In the genomic region with DNA sequence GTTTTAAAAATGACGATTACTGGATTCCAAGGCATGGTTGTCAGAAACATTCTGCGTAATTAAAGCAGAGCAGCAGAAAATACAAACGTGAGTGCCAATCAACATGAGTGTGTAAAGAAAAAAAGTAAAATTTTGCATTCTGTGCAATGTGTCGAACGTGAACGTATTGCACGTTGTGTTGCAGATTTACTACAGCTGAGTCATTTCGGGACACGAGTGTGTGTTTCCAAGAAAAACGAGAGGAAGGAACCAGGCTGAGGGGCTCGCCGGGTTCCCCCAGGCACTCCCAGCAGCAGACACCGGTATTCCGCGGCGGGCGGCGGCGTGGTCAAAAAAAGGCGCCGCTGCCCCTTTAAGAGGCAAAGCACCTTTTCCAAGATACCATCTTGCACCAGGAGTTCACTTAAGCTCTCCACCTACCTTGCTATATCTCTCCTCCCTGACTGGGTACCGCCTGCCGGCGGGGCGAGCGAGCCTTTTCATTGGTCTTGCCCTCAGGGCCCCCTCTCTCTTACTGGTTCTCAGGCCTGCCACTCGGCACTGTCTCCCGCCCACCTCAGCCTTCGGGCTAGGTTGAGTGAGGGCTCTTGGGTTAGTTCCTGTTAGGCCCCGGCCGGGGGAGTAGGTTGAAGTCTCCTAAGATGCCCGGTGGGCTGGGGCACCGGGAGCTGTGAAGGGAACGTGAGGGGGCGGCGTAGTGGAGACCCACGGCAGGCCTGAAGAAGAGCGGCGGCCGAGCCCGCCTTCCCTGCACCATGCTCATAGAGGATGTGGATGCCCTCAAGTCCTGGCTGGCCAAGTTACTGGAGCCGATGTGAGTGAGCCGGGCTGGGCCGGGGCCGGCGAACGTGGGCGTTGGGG, we compare ENCODE assay signal across 7 cellular contexts.
A peak's percentile ranks its signal among the peaks of the same experiment; 100 is the strongest.
DNase-seq lines count a peak whose midpoint lies in the region; ATAC-seq and FAIRE-seq lines count a peak whose summit lies in the region.

A gene with protein sequence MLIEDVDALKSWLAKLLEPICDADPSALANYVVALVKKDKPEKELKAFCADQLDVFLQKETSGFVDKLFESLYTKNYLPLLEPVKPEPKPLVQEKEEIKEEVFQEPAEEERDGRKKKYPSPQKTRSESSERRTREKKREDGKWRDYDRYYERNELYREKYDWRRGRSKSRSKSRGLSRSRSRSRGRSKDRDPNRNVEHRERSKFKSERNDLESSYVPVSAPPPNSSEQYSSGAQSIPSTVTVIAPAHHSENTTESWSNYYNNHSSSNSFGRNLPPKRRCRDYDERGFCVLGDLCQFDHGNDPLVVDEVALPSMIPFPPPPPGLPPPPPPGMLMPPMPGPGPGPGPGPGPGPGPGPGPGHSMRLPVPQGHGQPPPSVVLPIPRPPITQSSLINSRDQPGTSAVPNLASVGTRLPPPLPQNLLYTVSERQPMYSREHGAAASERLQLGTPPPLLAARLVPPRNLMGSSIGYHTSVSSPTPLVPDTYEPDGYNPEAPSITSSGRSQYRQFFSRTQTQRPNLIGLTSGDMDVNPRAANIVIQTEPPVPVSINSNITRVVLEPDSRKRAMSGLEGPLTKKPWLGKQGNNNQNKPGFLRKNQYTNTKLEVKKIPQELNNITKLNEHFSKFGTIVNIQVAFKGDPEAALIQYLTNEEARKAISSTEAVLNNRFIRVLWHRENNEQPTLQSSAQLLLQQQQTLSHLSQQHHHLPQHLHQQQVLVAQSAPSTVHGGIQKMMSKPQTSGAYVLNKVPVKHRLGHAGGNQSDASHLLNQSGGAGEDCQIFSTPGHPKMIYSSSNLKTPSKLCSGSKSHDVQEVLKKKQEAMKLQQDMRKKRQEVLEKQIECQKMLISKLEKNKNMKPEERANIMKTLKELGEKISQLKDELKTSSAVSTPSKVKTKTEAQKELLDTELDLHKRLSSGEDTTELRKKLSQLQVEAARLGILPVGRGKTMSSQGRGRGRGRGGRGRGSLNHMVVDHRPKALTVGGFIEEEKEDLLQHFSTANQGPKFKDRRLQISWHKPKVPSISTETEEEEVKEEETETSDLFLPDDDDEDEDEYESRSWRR (plus strand): TSS at position 595 of the 861 bp plus-strand sequence. CDS start 161 bp downstream, at position 756.

- peak; percentile 98 for FAIRE-seq in GM18507 (lab: Jason Lieb, UNC)

- peak; percentile 98 for DNase-seq in GM18507 (ENCODE audit: extremely low spot score, insufficient read length, low read depth)
- DNase-seq in NCI-H2029 (lab: John Stamatoyannopoulos, UW) = peak; percentile 98
- DNase-seq in T-helper 22 cell (ENCODE audit: low read depth) = peak; percentile 93
- DNase-seq in astrocyte of the hippocampus (ENCODE audit: low read depth, low spot score) = peak; percentile 99
- peak; percentile 97 to 99 for DNase-seq in hippocampal formation (lab: John Stamatoyannopoulos, UW)
- peak; percentile 100 for DNase-seq in retina

- peak; percentile 100 for ATAC-seq in HG02973 (IDR thresholded peaks at IDR 0.05; ENCODE audit: unreplicated experiment)

Comparison
In these comparisons a context has a peak if more than half of its experiments do, and no peak if none do; other contexts are left out.
1. Peak in every context shown above with its lines: DNase-seq and ATAC-seq.